In genomic region chr2:172361360-172361759, GRCh38 we compare ENCODE assay signal across 12 cellular contexts.
"Had no signal": no experiment of that assay in that cellular context is flagged by ENCODE, and none has a peak within 500 bp of the region (broad histone marks: within the 10 kb centered on the region; RNA-seq: fewer than 3 reads in every experiment).

No MANE protein-coding gene starts in this region.

- H3K27ac ChIP-seq: coronary artery, esophagus muscularis mucosa, pancreas, tibial artery had no signal

- DNase-seq: activated B cell treated with CpG ODN at 0.5 μM for 24 hours; activated CD4-positive, alpha-beta T cell treated with anti-CD3 and anti-CD28 coated beads for 48 hours; activated gamma-delta T cell treated with Interleukin-2 at 50 U/mL for 16 hours; amniotic stem cell; central memory CD4-positive, alpha-beta T cell; pancreas; stimulated activated CD4-positive, alpha-beta T cell treated with anti-CD3 and anti-CD28 coated beads, Interleukin-4, amount 100 ng/mL, for 24 hours; stimulated activated naive CD4-positive, alpha-beta T cell; tibial artery had no signal

- H3K9me3 ChIP-seq: esophagus muscularis mucosa, pancreas, tibial artery had no signal

- H3K27me3 ChIP-seq: esophagus muscularis mucosa, pancreas, tibial artery had no signal

- H3K36me3 ChIP-seq: esophagus muscularis mucosa, pancreas, tibial artery had no signal

- H3K4me3 ChIP-seq: coronary artery, esophagus muscularis mucosa, lung, pancreas, tibial artery had no signal
